ENCODE assay signal across 23 cellular contexts in genomic region chr6:148450866-148451265, GRCh38.
"Had no signal": no experiment of that assay in that cellular context is flagged by ENCODE, and none has a peak within 500 bp of the region (broad histone marks: within the 10 kb centered on the region; RNA-seq: fewer than 3 reads in every experiment).

No MANE protein-coding gene starts in this region.

- H3K36me3 Mint-ChIP-seq: naive B cell; natural killer cell; stimulated activated naive B cell treated with anti-CD40 and anti-IgM and Interleukin-4, amounts not matched to agents 10 μg/mL and 1 μg/mL and 100 μg/mL, for 72 hours had no signal

- H3K4me2 ChIP-seq: smooth muscle cell had no signal

- H3K9me3 Mint-ChIP-seq: mesothelial cell of epicardium; naive B cell; natural killer cell; stimulated activated naive B cell treated with anti-CD40 and anti-IgM and Interleukin-4, amounts not matched to agents 10 μg/mL and 1 μg/mL and 100 μg/mL, for 72 hours had no signal

- H3K27ac Mint-ChIP-seq: mesothelial cell of epicardium; naive B cell; natural killer cell; progenitor cell of endocrine pancreas; stimulated activated naive B cell treated with anti-CD40 and anti-IgM and Interleukin-4, amounts not matched to agents 10 μg/mL and 1 μg/mL and 100 μg/mL, for 72 hours had no signal

- H3K27ac ChIP-seq: left ventricle myocardium inferior, ovary, stomach, suprapubic skin, thoracic aorta, tibial nerve, vagina had no signal

- H3K36me3 ChIP-seq: ovary, right atrium auricular region, right lobe of liver, thoracic aorta, vagina had no signal

- H3K9me3 ChIP-seq: left ventricle myocardium inferior, ovary, right atrium auricular region, right lobe of liver, stomach, suprapubic skin, thoracic aorta, tibial nerve, upper lobe of left lung, vagina had no signal

- H3K4me3 ChIP-seq: left ventricle myocardium inferior, lung, ovary, right atrium auricular region, right lobe of liver, smooth muscle cell, stomach, suprapubic skin, thoracic aorta, tibial nerve, upper lobe of left lung, vagina had no signal

- H3K27me3 Mint-ChIP-seq: progenitor cell of endocrine pancreas had no signal

- H3K4me1 Mint-ChIP-seq: naive B cell had no signal

- ATAC-seq: natural killer cell; stimulated activated naive CD8-positive, alpha-beta T cell treated with anti-CD3 and anti-CD28 coated beads, Interleukin-15, Interleukin-2, amounts not matched to agents 100 U/mL and 50 U/mL, for 24 hours had no signal

- H3K4me3 Mint-ChIP-seq: mesothelial cell of epicardium; naive B cell; natural killer cell; stimulated activated naive B cell treated with anti-CD40 and anti-IgM and Interleukin-4, amounts not matched to agents 10 μg/mL and 1 μg/mL and 100 μg/mL, for 72 hours had no signal

- DNase-seq: hippocampal formation; left ventricle myocardium inferior; mesendoderm; naive B cell; natural killer cell; ovary; right lobe of liver; stimulated activated CD4-positive, alpha-beta T cell treated with anti-CD3 and anti-CD28 coated beads, Interleukin-1b, Interleukin-23, amount 100 ng/mL, for 48 hours; stimulated activated CD4-positive, alpha-beta T cell treated with anti-CD3 and anti-CD28 coated beads, Interleukin-2, amount 100 ng/mL, for 48 hours; stimulated activated CD4-positive, alpha-beta T cell treated with anti-CD3 and anti-CD28 coated beads, Interleukin-4, amount 100 ng/mL, for 4 hours; stimulated activated naive B cell treated with anti-CD40 and anti-IgM and Interleukin-4, amounts not matched to agents 10 μg/mL and 1 μg/mL and 100 μg/mL, for 72 hours; stimulated activated naive CD8-positive, alpha-beta T cell treated with anti-CD3 and anti-CD28 coated beads, Interleukin-15, Interleukin-2, amounts not matched to agents 100 U/mL and 50 U/mL, for 24 hours; stomach; upper lobe of left lung had no signal

- H3K27me3 ChIP-seq: ovary, right atrium auricular region, right lobe of liver, stomach, suprapubic skin, tibial nerve, upper lobe of left lung, vagina had no signal

- H3K4me1 ChIP-seq: right lobe of liver, stomach had no signal
